In the genomic region with DNA sequence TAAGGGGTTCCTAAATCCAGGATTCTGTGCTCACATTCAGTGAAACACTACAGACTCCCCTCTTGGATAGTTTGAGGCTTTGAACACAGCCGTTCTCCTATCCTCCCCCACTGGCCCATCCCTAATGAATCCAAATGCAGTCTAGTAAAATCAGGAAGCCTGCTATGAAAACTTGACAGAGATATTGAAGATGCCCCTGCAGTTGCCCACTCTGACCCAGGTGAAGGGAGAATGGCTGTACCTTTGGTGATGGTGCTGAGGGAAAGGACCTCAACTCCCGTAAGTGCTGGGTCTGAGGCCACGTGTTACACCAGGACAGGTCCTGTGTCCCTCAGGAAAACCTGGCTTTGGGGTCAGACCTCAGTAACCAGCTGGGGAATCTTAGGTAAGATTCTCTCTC, we compare ENCODE assay signal across 20 cellular contexts. TPM values are rescaled to one million over a fixed set of nuclear protein-coding genes. Genes with fewer than 3 reads are reported as not detected.
DNase-seq lines count a peak whose midpoint lies in the region; ATAC-seq and TF ChIP-seq lines count a peak whose summit lies in the region.
"Had no signal": no experiment of that assay in that cellular context is flagged by ENCODE, and none has a peak within 500 bp of the region (broad histone marks: within the 10 kb centered on the region; RNA-seq: fewer than 3 reads in every experiment).

No MANE protein-coding gene starts in this region.

- H3K27ac ChIP-seq in suprapubic skin, result no peak overlapping the region
- H3K27ac ChIP-seq: heart right ventricle had no signal

- H3K9me3 ChIP-seq in suprapubic skin, result no peaks in the 10 kb centered on the region
- H3K9me3 ChIP-seq: heart right ventricle, vagina had no signal

- peaks cover 13% of the 10 kb centered on the region for H3K4me1 Mint-ChIP-seq in activated naive CD8-positive, alpha-beta T cell (ENCODE audit: low read depth)
- H3K4me1 Mint-ChIP-seq in activated naive CD8-positive, alpha-beta T cell treated with anti-CD3 and anti-CD28 coated beads, Interleukin-2, amount 50 U/mL, for 24 hours, result peaks cover 16% of the 10 kb centered on the region
- peaks cover 59% of the 10 kb centered on the region for H3K4me1 Mint-ChIP-seq in chondrocyte (ENCODE audit: low read depth)

- no peak for TF ChIP-seq POLR2A in suprapubic skin (IDR thresholded peaks at IDR 0.05)

- no peaks in the 10 kb centered on the region for H3K27me3 ChIP-seq in suprapubic skin
- H3K27me3 ChIP-seq: heart right ventricle, vagina had no signal

- peaks cover 5% of the 10 kb centered on the region for H3K36me3 ChIP-seq in suprapubic skin

- ATAC-seq in activated naive CD8-positive, alpha-beta T cell treated with anti-CD3 and anti-CD28 coated beads, Interleukin-2, amount 50 U/mL, for 24 hours, result no peak
- ATAC-seq in GM18870 (IDR thresholded peaks at IDR 0.05; ENCODE audit: unreplicated experiment) (no peak), HG03097 (IDR thresholded peaks at IDR 0.05; ENCODE audit: low FRiP score, unreplicated experiment) (no peak)
- ATAC-seq: activated T-helper 17 cell treated with anti-CD3 and anti-CD28 coated beads, Interleukin-2, amount 50 U/mL, for 72 hours had no signal

- H3K27me3 Mint-ChIP-seq in activated naive CD8-positive, alpha-beta T cell, result no peaks in the 10 kb centered on the region
- H3K27me3 Mint-ChIP-seq in activated naive CD8-positive, alpha-beta T cell treated with anti-CD3 and anti-CD28 coated beads, Interleukin-2, amount 50 U/mL, for 24 hours, result peaks cover 2% of the 10 kb centered on the region
- H3K27me3 Mint-ChIP-seq in chondrocyte (ENCODE audit: low read depth), result no peaks in the 10 kb centered on the region
- H3K27me3 Mint-ChIP-seq: activated T-helper 17 cell treated with anti-CD3 and anti-CD28 coated beads, Interleukin-2, amount 50 U/mL, for 72 hours had no signal

- no peak overlapping the region for H3K4me3 ChIP-seq in suprapubic skin
- H3K4me3 ChIP-seq: heart right ventricle, vagina had no signal

- no peak for TF ChIP-seq EP300 in suprapubic skin (IDR thresholded peaks at IDR 0.05)

- 93% methylated on average over 3 of the region's 3 CpGs for WGBS in suprapubic skin

- peaks cover 66% of the 10 kb centered on the region for H3K4me1 ChIP-seq in suprapubic skin

- no peaks in the 10 kb centered on the region for H3K9me3 Mint-ChIP-seq in activated naive CD8-positive, alpha-beta T cell (ENCODE audit: low read depth)
- H3K9me3 Mint-ChIP-seq in activated naive CD8-positive, alpha-beta T cell treated with anti-CD3 and anti-CD28 coated beads, Interleukin-2, amount 50 U/mL, for 24 hours, result no peaks in the 10 kb centered on the region
- no peaks in the 10 kb centered on the region for H3K9me3 Mint-ChIP-seq in chondrocyte (ENCODE audit: low read depth)
- H3K9me3 Mint-ChIP-seq: activated naive CD4-positive, alpha-beta T cell treated with anti-CD3 and anti-CD28 coated beads, Interleukin-2, amount 50 U/mL, for 72 hours; activated T-helper 17 cell treated with anti-CD3 and anti-CD28 coated beads, Interleukin-2, amount 50 U/mL, for 72 hours had no signal

- in situ Hi-C loops in KBM-7 (cut with MboI; ENCODE audit: low pct_unique_long_range_greater_than_20kb, low sequenced_read_pairs), result no loop called here

- H3K27ac Mint-ChIP-seq in activated naive CD8-positive, alpha-beta T cell, result peak overlapping the region; percentile 16
- no peak overlapping the region for H3K27ac Mint-ChIP-seq in activated naive CD8-positive, alpha-beta T cell treated with anti-CD3 and anti-CD28 coated beads, Interleukin-2, amount 50 U/mL, for 24 hours
- peak overlapping the region; percentile 94 for H3K27ac Mint-ChIP-seq in chondrocyte (ENCODE audit: unreplicated experiment)
- H3K27ac Mint-ChIP-seq: activated T-helper 17 cell treated with anti-CD3 and anti-CD28 coated beads, Interleukin-2, amount 50 U/mL, for 72 hours had no signal

- peaks cover 3% of the 10 kb centered on the region for H3K36me3 Mint-ChIP-seq in activated naive CD8-positive, alpha-beta T cell
- peaks cover 18% of the 10 kb centered on the region for H3K36me3 Mint-ChIP-seq in activated naive CD8-positive, alpha-beta T cell treated with anti-CD3 and anti-CD28 coated beads, Interleukin-2, amount 50 U/mL, for 24 hours (ENCODE audit: low read depth)
- H3K36me3 Mint-ChIP-seq in chondrocyte (ENCODE audit: low read depth), result peaks cover 2% of the 10 kb centered on the region

- H3K4me3 Mint-ChIP-seq in activated naive CD8-positive, alpha-beta T cell, result no peak overlapping the region
- no peak overlapping the region for H3K4me3 Mint-ChIP-seq in activated naive CD8-positive, alpha-beta T cell treated with anti-CD3 and anti-CD28 coated beads, Interleukin-2, amount 50 U/mL, for 24 hours
- H3K4me3 Mint-ChIP-seq in chondrocyte (ENCODE audit: unreplicated experiment), result no peak overlapping the region
- H3K4me3 Mint-ChIP-seq: activated T-helper 17 cell treated with anti-CD3 and anti-CD28 coated beads, Interleukin-2, amount 50 U/mL, for 72 hours; CD14-positive monocyte had no signal

- DNase-seq in activated naive CD8-positive, alpha-beta T cell treated with anti-CD3 and anti-CD28 coated beads, Interleukin-2, amount 50 U/mL, for 24 hours, result no peak
- peak; percentile 9 for DNase-seq in KBM-7
- DNase-seq in chondrocyte (ENCODE audit: low spot score), result peak; percentile 35
- peak; percentile 34 for DNase-seq in suprapubic skin (ENCODE audit: low spot score in 2 of 2)
- DNase-seq in SKM-1 treated with dmso at 0.1 percent for 144 hours (lab: John Stamatoyannopoulos, UW; ENCODE audit: unreplicated experiment), result no peak
- DNase-seq: activated CD4-positive, alpha-beta T cell treated with anti-CD3 and anti-CD28 coated beads, Interleukin-2, amount 50 U/mL, for 4 hours; activated CD4-positive, CD25-positive, alpha-beta regulatory T cell; effector CD4-positive, alpha-beta T cell; GF-D8; heart right ventricle; NCI-H1092 treated with DMSO at 0.1 percent for 48 hours; NCI-H2029; SIG-M5 had no signal

- no peak for TF ChIP-seq CTCF in chondrocyte (IDR thresholded peaks at IDR 0.05)
- no peak for TF ChIP-seq CTCF in suprapubic skin (IDR thresholded peaks at IDR 0.05)

RNA-seq across cellular contexts. Expression of gene SF3B3, which starts 54.4 kb away (rescaled TPM):
- total RNA-seq in chondrocyte, result 182 to 262 TPM (median 186 TPM) in 3 replicates
- total RNA-seq in suprapubic skin, result 100 to 1,000 TPM; 122 to 280 (median 174) TPM

RNA-seq across cellular contexts. Expression of gene COG4, which starts 54.7 kb away (rescaled TPM):
- total RNA-seq in chondrocyte (48.4 to 65.1 TPM (median 49.8 TPM) in 3 replicates), suprapubic skin (10 to 100 TPM; 35.0 to 59.9 (median 48.2) TPM)

Comparison
In these comparisons a context has a peak if more than half of its experiments do, and no peak if none do; other contexts are left out.
1. DNase-seq: peak in KBM-7 (single experiment), chondrocyte (single experiment) and suprapubic skin (2 of 2); none in activated naive CD8-positive, alpha-beta T cell treated with anti-CD3 and anti-CD28 coated beads, Interleukin-2, amount 50 U/mL, for 24 hours (single experiment) and SKM-1 treated with dmso at 0.1 percent for 144 hours (single experiment).